8 cellular contexts compared by ENCODE assay signal in genomic region chr9:124861342-124862229, GRCh38. TPM values are rescaled to one million over a fixed set of nuclear protein-coding genes. Genes with fewer than 3 reads are reported as not detected.
DNase-seq lines count a peak whose midpoint lies in the region; ATAC-seq, FAIRE-seq and TF ChIP-seq lines count a peak whose summit lies in the region.

Gene ARPC5L, plus strand, starts transcription at chr9:124862130. Its CDS starts 7,161 bp downstream, at chr9:124869291.
Gene RPL35, minus strand, starts transcription at chr9:124861957. Its CDS starts 45 bp downstream, at chr9:124861912.

- H3K9me3 ChIP-seq in trophoblast cell (ENCODE audit: insufficient read depth, low read depth, low read length) (no peaks in the 10 kb centered on the region), tibial nerve (no peaks in the 10 kb centered on the region)

- peak within 1 kb of the TSS; percentile 86 for H4K91ac ChIP-seq in trophoblast cell (ENCODE audit: low read depth, low read length)

- H3K79me2 ChIP-seq in trophoblast cell (ENCODE audit: control insufficient read depth, insufficient read depth, low read length, poor library complexity): peaks cover 16% of the 10 kb centered on the region

- H3K27ac ChIP-seq in trophoblast cell (ENCODE audit: low read depth, low read length): peak within 1 kb of the TSS; percentile 88
- H3K27ac ChIP-seq in tibial nerve: peak within 1 kb of the TSS; percentile 76 to 94 (median 86)

- peak; percentile 96 for TF ChIP-seq POLR2A in GM12891 (IDR thresholded peaks at IDR 0.05; ENCODE audit: low read depth, low read length)
- TF ChIP-seq POLR2A in tibial nerve (IDR thresholded peaks at IDR 0.05): peak; percentile 75 to 91

- H2AFZ ChIP-seq in trophoblast cell (ENCODE audit: insufficient read depth, low read length, poor library complexity): peak within 1 kb of the TSS; percentile 68

- H3K4me1 ChIP-seq in trophoblast cell (ENCODE audit: control insufficient read depth in 1 of 2, insufficient read depth in 2 of 2, low read length in 2 of 2): peaks cover 7 to 14% of the 10 kb centered on the region in 2 experiments
- H3K4me1 ChIP-seq in tibial nerve: peaks cover 0 to 38% (median 17%) of the 10 kb centered on the region in 4 donors

- H3K23ac ChIP-seq in trophoblast cell (ENCODE audit: low read length): no peak within 1 kb of the TSS

- peak within 1 kb of the TSS; percentile 91 for H4K8ac ChIP-seq in trophoblast cell (ENCODE audit: low read depth, low read length)

- H3K4me2 ChIP-seq in trophoblast cell (ENCODE audit: low read length): peak within 1 kb of the TSS; percentile 90

- peak within 1 kb of the TSS; percentile 88 for H2BK5ac ChIP-seq in trophoblast cell (ENCODE audit: low read depth, low read length, poor library complexity)

- DNase-seq in GM12891 (ENCODE audit: insufficient read length, low spot score) (peak; percentile 97), NCI-H1417 treated with DMSO at 0.1 percent for 48 hours (lab: John Stamatoyannopoulos, UW) (peak; percentile 68), SW 1271 (lab: John Stamatoyannopoulos, UW) (peak; percentile 84 to 96), Right ventricle myocardium inferior (ENCODE audit: missing footprints) (peak; percentile 97), trophoblast cell (peak; percentile 90 to 96), tibial nerve (ENCODE audit: low spot score in 2 of 2) (peak; percentile 90 to 92)
- peak; percentile 90 for DNase-seq in activated naive CD8-positive, alpha-beta T cell treated with anti-CD3 and anti-CD28 coated beads, Interleukin-2, amount 50 U/mL, for 16 hours (ENCODE audit: low read depth, low spot score)

- H4K12ac ChIP-seq in trophoblast cell (ENCODE audit: low read depth, low read length): peak within 1 kb of the TSS; percentile 90

- peak; percentile 90 for ATAC-seq in HG02840 (IDR thresholded peaks at IDR 0.05; ENCODE audit: low FRiP score, unreplicated experiment)
- peak; percentile 97 for ATAC-seq in Right ventricle myocardium inferior

- H3K14ac ChIP-seq in trophoblast cell (ENCODE audit: low read length): peak within 1 kb of the TSS; percentile 94

- H3K4me3 ChIP-seq in trophoblast cell (ENCODE audit: low read depth, low read length) (peak within 1 kb of the TSS; percentile 98), tibial nerve (peak within 1 kb of the TSS; percentile 77 to 99 (median 92))

- H2AK5ac ChIP-seq in trophoblast cell (ENCODE audit: low read length): peak within 1 kb of the TSS; percentile 90

- peak within 1 kb of the TSS; percentile 100 for H3K9ac ChIP-seq in trophoblast cell (ENCODE audit: low read length)

- H3K27me3 ChIP-seq in trophoblast cell (ENCODE audit: insufficient read depth, low read length) (no peaks in the 10 kb centered on the region), tibial nerve (no peaks in the 10 kb centered on the region)

- TF ChIP-seq CTCF in tibial nerve (IDR thresholded peaks at IDR 0.05): peak in 2 of 5 experiments; percentile 14 to 36

- TF ChIP-seq EP300 in tibial nerve (IDR thresholded peaks at IDR 0.05): peak; percentile 80 to 98

- no peak within 1 kb of the TSS for H2BK12ac ChIP-seq in trophoblast cell (ENCODE audit: low read length)

- peak within 1 kb of the TSS; percentile 94 for H3K4ac ChIP-seq in trophoblast cell (ENCODE audit: low read depth, low read length)

- intact Hi-C loops in Right ventricle myocardium inferior (cut with DNase I): loop anchor here (10.0 kb wide), 1 partner anchor 513 kb away; no protein-coding TSS in a partner anchor

- H3K79me1 ChIP-seq in trophoblast cell (ENCODE audit: low read length): peaks cover 11% of the 10 kb centered on the region

- H3K36me3 ChIP-seq in trophoblast cell (ENCODE audit: control insufficient read depth in 1 of 2, insufficient read depth in 2 of 2, low read length in 2 of 2): peaks cover 41 to 44% of the 10 kb centered on the region in 2 experiments
- peaks cover 0 to 42% (median 8%) of the 10 kb centered on the region in 3 donors for H3K36me3 ChIP-seq in tibial nerve

- peak within 1 kb of the TSS; percentile 96 for H3K18ac ChIP-seq in trophoblast cell (ENCODE audit: low read length)

- no CpG with 5 or more reads among the region's 92 CpGs for WGBS in trophoblast cell (ENCODE audit: extremely low coverage, insufficient coverage, insufficient read length)
- WGBS in tibial nerve, 2 donors: 0% methylated on average over 26 to 43 of the region's 92 CpGs

- FAIRE-seq in GM12891 (lab: Jason Lieb, UNC): peak; percentile 94

- peak within 1 kb of the TSS; percentile 82 for H2BK120ac ChIP-seq in trophoblast cell (ENCODE audit: insufficient read depth, low read length, poor library complexity)

TF ChIP-seq in GM12891, 5 proteins besides CTCF, POLR2A, EP300 and RAD21:
- TF ChIP-seq POLR2AphosphoS5 (IDR thresholded peaks at IDR 0.05; ENCODE audit: low read depth, low read length) (peak; percentile 93), POU2F2 (IDR thresholded peaks at IDR 0.05; ENCODE audit: low read depth, low read length) (no peak), TAF1 (IDR thresholded peaks at IDR 0.05; ENCODE audit: low read depth, low read length) (peak; percentile 98), PAX5 (IDR thresholded peaks at IDR 0.05; ENCODE audit: insufficient read depth, low read length, severe bottlenecking) (peak; percentile 56), SPI1 (IDR thresholded peaks at IDR 0.05; ENCODE audit: low read depth, low read length) (peak; percentile 74)

RNA-seq across cellular contexts. Expression of gene ARPC5L, which starts in this region (rescaled TPM):
- 82.0 TPM for polyA plus RNA-seq in GM12891 (2012; ENCODE audit: low read depth, missing spikeins)
- total RNA-seq in Right ventricle myocardium inferior (41.8 TPM), tibial nerve (10 to 100 TPM; 21.6 to 25.3 (median 24.2) TPM)
- polyA plus RNA-seq in trophoblast cell (2013): 60.3 and 60.7 TPM in 2 replicates

RNA-seq across cellular contexts. Expression of gene RPL35, which starts in this region (rescaled TPM):
- polyA plus RNA-seq in GM12891 (2012; ENCODE audit: low read depth, missing spikeins): 5,793 TPM
- total RNA-seq in Right ventricle myocardium inferior (752 TPM), tibial nerve (1,000 to 10,000 TPM; 1,854 to 2,171 (median 1,912) TPM)
- 3,251 and 3,406 TPM in 2 replicates for polyA plus RNA-seq in trophoblast cell (2013)

Comparison
In these comparisons a context has a peak if more than half of its experiments do, and no peak if none do; other contexts are left out.
1. Peak in every context shown above with its lines: DNase-seq, ATAC-seq, H3K4me3 ChIP-seq and H3K27ac ChIP-seq.